Comparison of ENCODE assay signal across 8 cellular contexts in genomic region chr6:149271348-149272340, GRCh38. TPM values are rescaled to one million over a fixed set of nuclear protein-coding genes. Genes with fewer than 3 reads are reported as not detected.
A peak's percentile ranks its signal among the peaks of the same experiment; 100 is the strongest.
DNase-seq lines count a peak whose midpoint lies in the region; ATAC-seq and TF ChIP-seq lines count a peak whose summit lies in the region.

No MANE protein-coding gene starts in this region.

- peak overlapping the region; percentile 94 for H3K27ac Mint-ChIP-seq in activated T-cell treated with anti-CD3 and anti-CD28 coated beads, Interleukin-2, amount 50 U/mL, for 24 hours
- no peak overlapping the region for H3K27ac Mint-ChIP-seq in mesothelial cell of epicardium

- no peaks in the 10 kb centered on the region for H3K36me3 Mint-ChIP-seq in activated T-cell treated with anti-CD3 and anti-CD28 coated beads, Interleukin-2, amount 50 U/mL, for 24 hours (ENCODE audit: low read depth)
- peaks cover 1% of the 10 kb centered on the region for H3K36me3 Mint-ChIP-seq in mesothelial cell of epicardium

- peak overlapping the region; percentile 60 for H3K4me3 Mint-ChIP-seq in activated T-cell treated with anti-CD3 and anti-CD28 coated beads, Interleukin-2, amount 50 U/mL, for 24 hours
- no peak overlapping the region for H3K4me3 Mint-ChIP-seq in mesothelial cell of epicardium

- H3K4me1 Mint-ChIP-seq in activated T-cell treated with anti-CD3 and anti-CD28 coated beads, Interleukin-2, amount 50 U/mL, for 24 hours (ENCODE audit: low read depth), result peaks cover 47% of the 10 kb centered on the region
- H3K4me1 Mint-ChIP-seq in mesothelial cell of epicardium, result peaks cover 4% of the 10 kb centered on the region

- H3K4me3 ChIP-seq in AG09309 (ENCODE audit: control insufficient read depth, low read depth, low read length), result no peak overlapping the region

- TF ChIP-seq CTCF in AG09309 (IDR thresholded peaks at IDR 0.05; ENCODE audit: control insufficient read depth, insufficient read depth, low read depth, low read length, missing control alignments), result no peak
- no peak for TF ChIP-seq CTCF in mesothelial cell of epicardium (IDR thresholded peaks at IDR 0.05; ENCODE audit: unreplicated experiment)

- DNase-seq in AG09309 (ENCODE audit: low read depth) (peak; percentile 35), HT1080 (ENCODE audit: low read depth) (peak; percentile 29), renal cortical epithelial cell (ENCODE audit: low read depth) (peak; percentile 36), COR-L47 (lab: John Stamatoyannopoulos, UW) (no peak), mesothelial cell of epicardium (ENCODE audit: low spot score in 2 of 2, unreplicated experiment in 2 of 2) (no peak), occipital lobe (lab: John Stamatoyannopoulos, UW) (no peak)
- peak; percentile 73 for DNase-seq in activated T-cell treated with anti-CD3 and anti-CD28 coated beads, Interleukin-2, amount 50 U/mL, for 24 hours

- H3K27me3 Mint-ChIP-seq in activated T-cell treated with anti-CD3 and anti-CD28 coated beads, Interleukin-2, amount 50 U/mL, for 24 hours, result no peaks in the 10 kb centered on the region
- H3K27me3 Mint-ChIP-seq in mesothelial cell of epicardium (ENCODE audit: low read depth), result peaks cover 11% of the 10 kb centered on the region

- H3K9me3 Mint-ChIP-seq in activated T-cell treated with anti-CD3 and anti-CD28 coated beads, Interleukin-2, amount 50 U/mL, for 24 hours, result no peaks in the 10 kb centered on the region
- peaks cover 9% of the 10 kb centered on the region for H3K9me3 Mint-ChIP-seq in mesothelial cell of epicardium

- peak; percentile 61 for ATAC-seq in GM19463 (IDR thresholded peaks at IDR 0.05; ENCODE audit: unreplicated experiment)

RNA-seq across cellular contexts. Expression of gene TAB2, which starts 45.9 kb away (rescaled TPM):
- total RNA-seq in HT1080 (2014; rRNA removed; shearing (Covaris generic)), result 14.9 and 27.1 TPM in 2 replicates
- polyA plus RNA-seq in HT1080 (2015; cell fraction: cytosol; rRNA removed), result 38.6 and 49.6 TPM in 2 replicates
- polyA plus RNA-seq in HT1080 (2015; cell fraction: nucleus; rRNA removed), result 28.6 and 31.5 TPM in 2 replicates
- total RNA-seq in renal cortical epithelial cell (24.7 and 104 TPM in 2 replicates), mesothelial cell of epicardium (71.3 to 72.7 TPM (median 72.0 TPM) in 3 replicates), occipital lobe (43.4 TPM)

Comparison
In these comparisons a context has a peak if more than half of its experiments do, and no peak if none do; other contexts are left out.
1. DNase-seq: peak in AG09309 (single experiment), HT1080 (single experiment), activated T-cell treated with anti-CD3 and anti-CD28 coated beads, Interleukin-2, amount 50 U/mL, for 24 hours (single experiment) and renal cortical epithelial cell (single experiment); none in COR-L47 (single experiment), mesothelial cell of epicardium (0 of 2) and occipital lobe (single experiment).